In genomic region chr2:44360749-44361329, GRCh38 we compare ENCODE assay signal across 8 cellular contexts. TPM values are rescaled to one million over a fixed set of nuclear protein-coding genes. Genes with fewer than 3 reads are reported as not detected.
DNase-seq lines count a peak whose midpoint lies in the region; ATAC-seq and TF ChIP-seq lines count a peak whose summit lies in the region.

No MANE protein-coding gene starts in this region.

- peaks cover 7% of the 10 kb centered on the region for H3K36me3 Mint-ChIP-seq in T-helper 1 cell treated with Interleukin-12 subunit alpha and Interleukin-12 subunit beta and Interleukin-4 antibody, amounts not matched to agents 30 μg/mL and 1 μg/mL, for 36 hours (ENCODE audit: low read depth)
- H3K36me3 Mint-ChIP-seq in natural killer cell treated with Interleukin-12 subunit alpha and Interleukin-12 subunit beta and Interleukin-15 and Interleukin-18, amount 100 ng/mL, for 72 hours, result peaks cover 6% of the 10 kb centered on the region

- peak; percentile 17 for ATAC-seq in HG02852 (IDR thresholded peaks at IDR 0.05; ENCODE audit: unreplicated experiment)
- peak in 1 of 2 donors; percentile 48 for ATAC-seq in natural killer cell treated with Interleukin-12 subunit alpha and Interleukin-12 subunit beta and Interleukin-15 and Interleukin-18, amount 100 ng/mL, for 72 hours
- ATAC-seq in GM19455 (IDR thresholded peaks at IDR 0.05; ENCODE audit: unreplicated experiment), result no peak
- ATAC-seq in GM21423 (IDR thresholded peaks at IDR 0.05; ENCODE audit: unreplicated experiment), result no peak

- peak overlapping the region; percentile 100 for H3K27ac Mint-ChIP-seq in T-helper 1 cell treated with Interleukin-12 subunit alpha and Interleukin-12 subunit beta and Interleukin-4 antibody, amounts not matched to agents 30 μg/mL and 1 μg/mL, for 36 hours
- peak overlapping the region; percentile 100 for H3K27ac Mint-ChIP-seq in natural killer cell treated with Interleukin-12 subunit alpha and Interleukin-12 subunit beta and Interleukin-15 and Interleukin-18, amount 100 ng/mL, for 72 hours

- peak; percentile 29 for DNase-seq in EL
- no peak for DNase-seq in epithelial cell of proximal tubule (ENCODE audit: low read depth)
- DNase-seq in natural killer cell treated with Interleukin-12 subunit alpha and Interleukin-12 subunit beta and Interleukin-15 and Interleukin-18, amount 100 ng/mL, for 72 hours (ENCODE audit: low spot score), result no peak
- DNase-seq in NOMO-1 treated with dmso at 0.1 percent for 144 hours (lab: John Stamatoyannopoulos, UW; ENCODE audit: unreplicated experiment), result no peak

- no peaks in the 10 kb centered on the region for H3K9me3 Mint-ChIP-seq in T-helper 1 cell treated with Interleukin-12 subunit alpha and Interleukin-12 subunit beta and Interleukin-4 antibody, amounts not matched to agents 30 μg/mL and 1 μg/mL, for 36 hours
- no peaks in the 10 kb centered on the region for H3K9me3 Mint-ChIP-seq in natural killer cell treated with Interleukin-12 subunit alpha and Interleukin-12 subunit beta and Interleukin-15 and Interleukin-18, amount 100 ng/mL, for 72 hours

- H3K27me3 Mint-ChIP-seq in T-helper 1 cell treated with Interleukin-12 subunit alpha and Interleukin-12 subunit beta and Interleukin-4 antibody, amounts not matched to agents 30 μg/mL and 1 μg/mL, for 36 hours (ENCODE audit: low read depth), result no peaks in the 10 kb centered on the region
- no peaks in the 10 kb centered on the region for H3K27me3 Mint-ChIP-seq in natural killer cell treated with Interleukin-12 subunit alpha and Interleukin-12 subunit beta and Interleukin-15 and Interleukin-18, amount 100 ng/mL, for 72 hours

- peak overlapping the region; percentile 99 for H3K4me3 Mint-ChIP-seq in T-helper 1 cell treated with Interleukin-12 subunit alpha and Interleukin-12 subunit beta and Interleukin-4 antibody, amounts not matched to agents 30 μg/mL and 1 μg/mL, for 36 hours
- peak overlapping the region; percentile 100 for H3K4me3 Mint-ChIP-seq in natural killer cell treated with Interleukin-12 subunit alpha and Interleukin-12 subunit beta and Interleukin-15 and Interleukin-18, amount 100 ng/mL, for 72 hours

- no peak for TF ChIP-seq CTCF in epithelial cell of proximal tubule (conservative IDR thresholded peaks at IDR 0.05; ENCODE audit: low read depth, low read length)

- peak overlapping the region; percentile 80 for H3K4me3 ChIP-seq in epithelial cell of proximal tubule (ENCODE audit: low read depth, low read length)

- H3K4me1 Mint-ChIP-seq in T-helper 1 cell treated with Interleukin-12 subunit alpha and Interleukin-12 subunit beta and Interleukin-4 antibody, amounts not matched to agents 30 μg/mL and 1 μg/mL, for 36 hours (ENCODE audit: low read depth), result peaks cover 35% of the 10 kb centered on the region
- H3K4me1 Mint-ChIP-seq in natural killer cell treated with Interleukin-12 subunit alpha and Interleukin-12 subunit beta and Interleukin-15 and Interleukin-18, amount 100 ng/mL, for 72 hours (ENCODE audit: low read depth in 2 of 2), result peaks cover 24 to 33% of the 10 kb centered on the region in 2 donors

RNA-seq across cellular contexts. Expression of gene PREPL, which starts 0.5 kb away (rescaled TPM):
- 15.2 and 15.6 TPM in 2 replicates for total RNA-seq in epithelial cell of proximal tubule
- 10 to 100 TPM; 19.4 to 20.3 TPM for total RNA-seq in natural killer cell treated with Interleukin-12 subunit alpha and Interleukin-12 subunit beta and Interleukin-15 and Interleukin-18, amount 100 ng/mL, for 72 hours

RNA-seq across cellular contexts. Expression of gene CAMKMT, which starts 0.9 kb away (rescaled TPM):
- 2.4 and 5.4 TPM in 2 replicates for total RNA-seq in epithelial cell of proximal tubule
- 10 to 100 TPM; 13.5 to 26.5 TPM for total RNA-seq in natural killer cell treated with Interleukin-12 subunit alpha and Interleukin-12 subunit beta and Interleukin-15 and Interleukin-18, amount 100 ng/mL, for 72 hours
